39 cellular contexts compared by ENCODE assay signal in the genomic region with DNA sequence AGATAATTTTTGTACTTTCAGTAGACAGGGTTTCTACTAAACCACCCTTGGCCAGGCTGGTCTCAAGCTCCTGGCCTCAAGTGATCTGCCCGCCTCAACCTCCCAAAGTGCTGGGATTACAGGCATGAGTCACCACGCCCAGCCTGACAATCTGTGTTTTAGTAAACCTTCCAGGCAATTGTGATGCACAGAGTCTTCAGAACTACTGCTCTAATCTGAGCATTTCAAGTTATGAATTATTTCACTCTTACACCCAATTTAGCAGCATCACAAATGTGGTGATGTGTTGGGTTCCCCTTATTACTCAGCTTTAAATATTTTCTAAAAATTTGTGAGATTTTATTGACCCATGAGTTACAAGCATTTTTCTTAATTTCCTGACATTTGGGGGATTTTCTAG.
"Had no signal": no experiment of that assay in that cellular context is flagged by ENCODE, and none has a peak within 500 bp of the region (broad histone marks: within the 10 kb centered on the region; RNA-seq: fewer than 3 reads in every experiment).

No MANE protein-coding gene starts in this region.

- H3K27me3 Mint-ChIP-seq: activated naive CD4-positive, alpha-beta T cell treated with anti-CD3 and anti-CD28 coated beads, Interleukin-2, amount 10 ng/mL, durations not matched to agents 7 days and 5 days; activated naive CD4-positive, alpha-beta T cell treated with anti-CD3 and anti-CD28 coated beads, Interleukin-2, amount 50 U/mL, for 24 hours; activated naive CD8-positive, alpha-beta T cell; activated naive CD8-positive, alpha-beta T cell treated with anti-CD3 and anti-CD28 coated beads for 36 hours; activated naive CD8-positive, alpha-beta T cell treated with anti-CD3 and anti-CD28 coated beads, Interleukin-2, amount 10 ng/mL, durations not matched to agents 7 days and 5 days; activated naive CD8-positive, alpha-beta T cell treated with anti-CD3 and anti-CD28 coated beads, Interleukin-2, amount 50 U/mL, for 24 hours; activated T-cell treated with anti-CD3 and anti-CD28 coated beads, Interleukin-2, amount 50 U/mL, for 24 hours; brain; central memory CD8-positive, alpha-beta T cell had no signal

- H3K27ac Mint-ChIP-seq: activated naive CD4-positive, alpha-beta T cell treated with anti-CD3 and anti-CD28 coated beads for 36 hours; activated naive CD4-positive, alpha-beta T cell treated with anti-CD3 and anti-CD28 coated beads, Interleukin-2, amount 10 ng/mL, durations not matched to agents 7 days and 5 days; activated naive CD4-positive, alpha-beta T cell treated with anti-CD3 and anti-CD28 coated beads, Interleukin-2, amount 50 U/mL, for 24 hours; activated naive CD4-positive, alpha-beta T cell treated with anti-CD3 and anti-CD28 coated beads, Interleukin-2, amount 50 U/mL, for 72 hours; activated naive CD8-positive, alpha-beta T cell; activated naive CD8-positive, alpha-beta T cell treated with anti-CD3 and anti-CD28 coated beads for 36 hours; activated naive CD8-positive, alpha-beta T cell treated with anti-CD3 and anti-CD28 coated beads, Interleukin-2, amount 10 ng/mL, durations not matched to agents 7 days and 5 days; activated naive CD8-positive, alpha-beta T cell treated with anti-CD3 and anti-CD28 coated beads, Interleukin-2, amount 50 U/mL, for 24 hours; activated T-cell treated with anti-CD3 and anti-CD28 coated beads, Interleukin-2, amount 50 U/mL, for 24 hours; activated T-cell treated with anti-CD3 and anti-CD28 coated beads, Interleukin-2, amount 50 U/mL, for 72 hours; activated T-helper 1 cell treated with anti-CD3 and anti-CD28 coated beads, Interleukin-12 subunit alpha, Interleukin-12 subunit beta, Interleukin-2, Interleukin-4 antibody, amounts not matched to agents 30 ng/mL and 10 ng/mL and 1 ng/mL, durations not matched to agents 14 hours and 24 hours and 36 hours; activated T-helper 2 cell treated with anti-CD3 and anti-CD28 coated beads, Interferon-gamma antibody, Interleukin-2, Interleukin-4, amounts not matched to agents 10 μg/mL and 5 μg/mL and 100 μg/mL, durations not matched to agents 14 hours and 24 hours and 36 hours; brain had no signal

- H3K4me1 Mint-ChIP-seq: activated naive CD4-positive, alpha-beta T cell treated with anti-CD3 and anti-CD28 coated beads, Interleukin-2, amount 10 ng/mL, durations not matched to agents 7 days and 5 days; activated naive CD4-positive, alpha-beta T cell treated with anti-CD3 and anti-CD28 coated beads, Interleukin-2, amount 50 U/mL, for 24 hours; activated naive CD8-positive, alpha-beta T cell treated with anti-CD3 and anti-CD28 coated beads for 36 hours; activated naive CD8-positive, alpha-beta T cell treated with anti-CD3 and anti-CD28 coated beads, Interleukin-2, amount 10 ng/mL, durations not matched to agents 7 days and 5 days; activated naive CD8-positive, alpha-beta T cell treated with anti-CD3 and anti-CD28 coated beads, Interleukin-2, amount 50 U/mL, for 24 hours; brain; central memory CD8-positive, alpha-beta T cell had no signal

- H3K4me3 ChIP-seq: adrenal gland, ascending aorta, body of pancreas, breast epithelium, cardiac muscle cell had no signal

- ATAC-seq: activated naive CD8-positive, alpha-beta T cell treated with anti-CD3 and anti-CD28 coated beads, Interleukin-2, amount 50 U/mL, for 24 hours; activated T-cell treated with anti-CD3 and anti-CD28 coated beads, Interleukin-2, amount 50 U/mL, for 4 hours; activated T-cell treated with anti-CD3 and anti-CD28 coated beads, Interleukin-2, amount 50 U/mL, for 72 hours; body of pancreas had no signal

- H3K9me3 Mint-ChIP-seq: activated naive CD4-positive, alpha-beta T cell treated with anti-CD3 and anti-CD28 coated beads for 36 hours; activated naive CD4-positive, alpha-beta T cell treated with anti-CD3 and anti-CD28 coated beads, Interleukin-2, amount 50 U/mL, for 24 hours; activated naive CD4-positive, alpha-beta T cell treated with anti-CD3 and anti-CD28 coated beads, Interleukin-2, amount 50 U/mL, for 72 hours; activated naive CD8-positive, alpha-beta T cell treated with anti-CD3 and anti-CD28 coated beads for 36 hours; activated naive CD8-positive, alpha-beta T cell treated with anti-CD3 and anti-CD28 coated beads, Interleukin-2, amount 50 U/mL, for 24 hours; activated T-cell treated with anti-CD3 and anti-CD28 coated beads, Interleukin-2, amount 50 U/mL, for 24 hours; activated T-cell treated with anti-CD3 and anti-CD28 coated beads, Interleukin-2, amount 50 U/mL, for 4 hours; activated T-helper 1 cell treated with anti-CD3 and anti-CD28 coated beads, Interleukin-12 subunit alpha, Interleukin-12 subunit beta, Interleukin-2, Interleukin-4 antibody, amounts not matched to agents 30 ng/mL and 10 ng/mL and 1 ng/mL, durations not matched to agents 14 hours and 24 hours and 36 hours; activated T-helper 2 cell treated with anti-CD3 and anti-CD28 coated beads, Interferon-gamma antibody, Interleukin-2, Interleukin-4, amounts not matched to agents 10 μg/mL and 5 μg/mL and 100 μg/mL, durations not matched to agents 14 hours and 24 hours and 36 hours; central memory CD8-positive, alpha-beta T cell had no signal

- H3K4me3 Mint-ChIP-seq: activated naive CD4-positive, alpha-beta T cell treated with anti-CD3 and anti-CD28 coated beads for 36 hours; activated naive CD4-positive, alpha-beta T cell treated with anti-CD3 and anti-CD28 coated beads, Interleukin-2, amount 10 ng/mL, durations not matched to agents 7 days and 5 days; activated naive CD4-positive, alpha-beta T cell treated with anti-CD3 and anti-CD28 coated beads, Interleukin-2, amount 50 U/mL, for 24 hours; activated naive CD8-positive, alpha-beta T cell; activated naive CD8-positive, alpha-beta T cell treated with anti-CD3 and anti-CD28 coated beads for 36 hours; activated naive CD8-positive, alpha-beta T cell treated with anti-CD3 and anti-CD28 coated beads, Interleukin-2, amount 10 ng/mL, durations not matched to agents 7 days and 5 days; activated naive CD8-positive, alpha-beta T cell treated with anti-CD3 and anti-CD28 coated beads, Interleukin-2, amount 50 U/mL, for 24 hours; activated T-cell treated with anti-CD3 and anti-CD28 coated beads, Interleukin-2, amount 50 U/mL, for 24 hours; activated T-cell treated with anti-CD3 and anti-CD28 coated beads, Interleukin-2, amount 50 U/mL, for 4 hours; activated T-cell treated with anti-CD3 and anti-CD28 coated beads, Interleukin-2, amount 50 U/mL, for 72 hours; activated T-helper 1 cell treated with anti-CD3 and anti-CD28 coated beads, Interleukin-12 subunit alpha, Interleukin-12 subunit beta, Interleukin-2, Interleukin-4 antibody, amounts not matched to agents 30 ng/mL and 10 ng/mL and 1 ng/mL, durations not matched to agents 14 hours and 24 hours and 36 hours; brain; central memory CD8-positive, alpha-beta T cell had no signal

- FAIRE-seq: astrocyte, bronchial epithelial cell had no signal

- DNase-seq: activated effector memory CD4-positive, alpha-beta T cell treated with anti-CD3 and anti-CD28 coated beads, Interleukin-2, amount 50 U/mL, for 16 hours; activated effector memory CD4-positive, alpha-beta T cell treated with Interleukin-2 at 50 U/mL for 16 hours; activated gamma-delta T cell; activated gamma-delta T cell treated with Interleukin-2 at 50 U/mL for 16 hours; activated naive CD4-positive, alpha-beta T cell; activated naive CD4-positive, alpha-beta T cell treated with anti-CD3 and anti-CD28 coated beads for 36 hours; activated naive CD4-positive, alpha-beta T cell treated with anti-CD3 and anti-CD28 coated beads, Interleukin-2, amount 10 ng/mL, durations not matched to agents 7 days and 5 days; activated naive CD4-positive, alpha-beta T cell treated with anti-CD3 and anti-CD28 coated beads, Interleukin-2, amount 50 U/mL, for 16 hours; activated naive CD4-positive, alpha-beta T cell treated with Interleukin-2 at 50 U/mL for 16 hours; activated naive CD8-positive, alpha-beta T cell treated with anti-CD3 and anti-CD28 coated beads for 36 hours; activated naive CD8-positive, alpha-beta T cell treated with anti-CD3 and anti-CD28 coated beads, Interleukin-2, amount 10 ng/mL, durations not matched to agents 7 days and 5 days; activated naive CD8-positive, alpha-beta T cell treated with anti-CD3 and anti-CD28 coated beads, Interleukin-2, amount 50 U/mL, for 24 hours; activated T-cell treated with anti-CD3 and anti-CD28 coated beads, Interleukin-2, amount 50 U/mL, for 1 hour; activated T-cell treated with anti-CD3 and anti-CD28 coated beads, Interleukin-2, amount 50 U/mL, for 24 hours; activated T-cell treated with anti-CD3 and anti-CD28 coated beads, Interleukin-2, amount 50 U/mL, for 4 hours; activated T-cell treated with anti-CD3 and anti-CD28 coated beads, Interleukin-2, amount 50 U/mL, for 48 hours; adrenal gland; amniotic stem cell; amygdala; anterior cingulate cortex; aorta; body of pancreas; brain microvascular endothelial cell; caudate nucleus; central memory CD4-positive, alpha-beta T cell; cerebellar nuclear complex had no signal
